1 cellular context compared by ENCODE assay signal in the genomic region with DNA sequence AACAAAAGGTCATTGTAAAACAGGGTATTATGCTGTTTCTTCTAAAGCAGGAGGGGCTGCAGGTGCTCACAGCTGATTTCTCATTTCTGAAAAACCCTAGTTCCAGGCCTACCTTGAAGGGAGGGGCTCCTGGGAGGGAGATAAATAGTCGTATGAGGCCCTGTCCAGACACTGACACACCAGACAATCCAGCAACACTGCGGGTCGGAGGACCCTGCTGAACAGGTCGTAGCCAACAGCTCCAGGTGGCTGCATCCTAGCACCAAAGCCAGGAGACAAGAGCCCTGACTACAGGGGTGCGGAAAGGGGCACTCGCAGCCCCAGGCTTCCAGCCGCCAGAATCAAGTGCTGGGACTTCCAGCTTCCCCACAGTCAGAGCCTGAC.
TF ChIP-seq lines count a peak whose summit lies in the region.

No MANE protein-coding gene starts in this region.

TF ChIP-seq in HepG2, 621 proteins besides CTCF, POLR2A, EP300 and RAD21 (continues in another document):
- TF ChIP-seq ZSCAN20 (CRISPR knock-in tag; IDR thresholded peaks at IDR 0.05; ENCODE audit: borderline replicate concordance): no peak
- no peak for TF ChIP-seq ZNF232 (CRISPR knock-in tag; IDR thresholded peaks at IDR 0.05; ENCODE audit: borderline replicate concordance)
- peak; percentile 16; the same call in 1 of the 2 replicates for TF ChIP-seq ZNF331 (CRISPR knock-in tag; IDR thresholded peaks at IDR 0.05)
- TF ChIP-seq, protein P1, sequence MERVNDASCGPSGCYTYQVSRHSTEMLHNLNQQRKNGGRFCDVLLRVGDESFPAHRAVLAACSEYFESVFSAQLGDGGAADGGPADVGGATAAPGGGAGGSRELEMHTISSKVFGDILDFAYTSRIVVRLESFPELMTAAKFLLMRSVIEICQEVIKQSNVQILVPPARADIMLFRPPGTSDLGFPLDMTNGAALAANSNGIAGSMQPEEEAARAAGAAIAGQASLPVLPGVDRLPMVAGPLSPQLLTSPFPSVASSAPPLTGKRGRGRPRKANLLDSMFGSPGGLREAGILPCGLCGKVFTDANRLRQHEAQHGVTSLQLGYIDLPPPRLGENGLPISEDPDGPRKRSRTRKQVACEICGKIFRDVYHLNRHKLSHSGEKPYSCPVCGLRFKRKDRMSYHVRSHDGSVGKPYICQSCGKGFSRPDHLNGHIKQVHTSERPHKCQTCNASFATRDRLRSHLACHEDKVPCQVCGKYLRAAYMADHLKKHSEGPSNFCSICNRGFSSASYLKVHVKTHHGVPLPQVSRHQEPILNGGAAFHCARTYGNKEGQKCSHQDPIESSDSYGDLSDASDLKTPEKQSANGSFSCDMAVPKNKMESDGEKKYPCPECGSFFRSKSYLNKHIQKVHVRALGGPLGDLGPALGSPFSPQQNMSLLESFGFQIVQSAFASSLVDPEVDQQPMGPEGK (CRISPR knock-in tag; IDR thresholded peaks at IDR 0.05): peak; percentile 76
- 0 out of 2 replicates have a peak, but pooled peaks have one; percentile 3 for TF ChIP-seq ISL2 (CRISPR knock-in tag; IDR thresholded peaks at IDR 0.05)
- TF ChIP-seq TAF1 (CRISPR knock-in tag; IDR thresholded peaks at IDR 0.05): peak; percentile 23; the same call in 1 of the 2 replicates
- TF ChIP-seq, protein P2, sequence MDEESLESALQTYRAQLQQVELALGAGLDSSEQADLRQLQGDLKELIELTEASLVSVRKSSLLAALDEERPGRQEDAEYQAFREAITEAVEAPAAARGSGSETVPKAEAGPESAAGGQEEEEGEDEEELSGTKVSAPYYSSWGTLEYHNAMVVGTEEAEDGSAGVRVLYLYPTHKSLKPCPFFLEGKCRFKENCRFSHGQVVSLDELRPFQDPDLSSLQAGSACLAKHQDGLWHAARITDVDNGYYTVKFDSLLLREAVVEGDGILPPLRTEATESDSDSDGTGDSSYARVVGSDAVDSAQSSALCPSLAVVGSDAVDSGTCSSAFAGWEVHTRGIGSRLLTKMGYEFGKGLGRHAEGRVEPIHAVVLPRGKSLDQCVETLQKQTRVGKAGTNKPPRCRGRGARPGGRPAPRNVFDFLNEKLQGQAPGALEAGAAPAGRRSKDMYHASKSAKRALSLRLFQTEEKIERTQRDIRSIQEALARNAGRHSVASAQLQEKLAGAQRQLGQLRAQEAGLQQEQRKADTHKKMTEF (CRISPR knock-in tag; IDR thresholded peaks at IDR 0.05): peak; percentile 7; the same call in 1 of the 2 replicates
- TF ChIP-seq ZNF788 (CRISPR knock-in tag; IDR thresholded peaks at IDR 0.05; ENCODE audit: borderline replicate concordance): no peak
- TF ChIP-seq ZNF34 (CRISPR knock-in tag; IDR thresholded peaks at IDR 0.05; ENCODE audit: borderline replicate concordance): 0 out of 2 replicates have a peak, but pooled peaks have one; percentile 23
- TF ChIP-seq DPF2 (CRISPR knock-in tag; IDR thresholded peaks at IDR 0.05; ENCODE audit: borderline replicate concordance, low read depth): 0 out of 2 replicates have a peak, but pooled peaks have one; percentile 23
- TF ChIP-seq, protein P3, sequence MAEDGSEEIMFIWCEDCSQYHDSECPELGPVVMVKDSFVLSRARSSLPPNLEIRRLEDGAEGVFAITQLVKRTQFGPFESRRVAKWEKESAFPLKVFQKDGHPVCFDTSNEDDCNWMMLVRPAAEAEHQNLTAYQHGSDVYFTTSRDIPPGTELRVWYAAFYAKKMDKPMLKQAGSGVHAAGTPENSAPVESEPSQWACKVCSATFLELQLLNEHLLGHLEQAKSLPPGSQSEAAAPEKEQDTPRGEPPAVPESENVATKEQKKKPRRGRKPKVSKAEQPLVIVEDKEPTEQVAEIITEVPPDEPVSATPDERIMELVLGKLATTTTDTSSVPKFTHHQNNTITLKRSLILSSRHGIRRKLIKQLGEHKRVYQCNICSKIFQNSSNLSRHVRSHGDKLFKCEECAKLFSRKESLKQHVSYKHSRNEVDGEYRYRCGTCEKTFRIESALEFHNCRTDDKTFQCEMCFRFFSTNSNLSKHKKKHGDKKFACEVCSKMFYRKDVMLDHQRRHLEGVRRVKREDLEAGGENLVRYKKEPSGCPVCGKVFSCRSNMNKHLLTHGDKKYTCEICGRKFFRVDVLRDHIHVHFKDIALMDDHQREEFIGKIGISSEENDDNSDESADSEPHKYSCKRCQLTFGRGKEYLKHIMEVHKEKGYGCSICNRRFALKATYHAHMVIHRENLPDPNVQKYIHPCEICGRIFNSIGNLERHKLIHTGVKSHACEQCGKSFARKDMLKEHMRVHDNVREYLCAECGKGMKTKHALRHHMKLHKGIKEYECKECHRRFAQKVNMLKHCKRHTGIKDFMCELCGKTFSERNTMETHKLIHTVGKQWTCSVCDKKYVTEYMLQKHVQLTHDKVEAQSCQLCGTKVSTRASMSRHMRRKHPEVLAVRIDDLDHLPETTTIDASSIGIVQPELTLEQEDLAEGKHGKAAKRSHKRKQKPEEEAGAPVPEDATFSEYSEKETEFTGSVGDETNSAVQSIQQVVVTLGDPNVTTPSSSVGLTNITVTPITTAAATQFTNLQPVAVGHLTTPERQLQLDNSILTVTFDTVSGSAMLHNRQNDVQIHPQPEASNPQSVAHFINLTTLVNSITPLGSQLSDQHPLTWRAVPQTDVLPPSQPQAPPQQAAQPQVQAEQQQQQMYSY (CRISPR knock-in tag; IDR thresholded peaks at IDR 0.05): 0 out of 2 replicates have a peak, but pooled peaks have one; percentile 21
- 0 out of 2 replicates have a peak, but pooled peaks have one; percentile 45 for TF ChIP-seq ZNF256 (CRISPR knock-in tag; conservative IDR thresholded peaks at IDR 0.05)
- TF ChIP-seq RFX5 (IDR thresholded peaks at IDR 0.05; ENCODE audit: low read depth, low read length): no peak
- no peak for TF ChIP-seq ZNF775 (CRISPR knock-in tag; IDR thresholded peaks at IDR 0.05; ENCODE audit: borderline replicate concordance)
- TF ChIP-seq ZNF317 (CRISPR knock-in tag; IDR thresholded peaks at IDR 0.05): 0 out of 2 replicates have a peak, but pooled peaks have one; percentile 12
- TF ChIP-seq, protein P4, sequence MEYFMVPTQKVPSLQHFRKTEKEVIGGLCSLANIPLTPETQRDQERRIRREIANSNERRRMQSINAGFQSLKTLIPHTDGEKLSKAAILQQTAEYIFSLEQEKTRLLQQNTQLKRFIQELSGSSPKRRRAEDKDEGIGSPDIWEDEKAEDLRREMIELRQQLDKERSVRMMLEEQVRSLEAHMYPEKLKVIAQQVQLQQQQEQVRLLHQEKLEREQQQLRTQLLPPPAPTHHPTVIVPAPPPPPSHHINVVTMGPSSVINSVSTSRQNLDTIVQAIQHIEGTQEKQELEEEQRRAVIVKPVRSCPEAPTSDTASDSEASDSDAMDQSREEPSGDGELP (IDR thresholded peaks at IDR 0.05; ENCODE audit: borderline replicate concordance, low read depth): peak; percentile 77; the same call in 1 of the 2 replicates
- TF ChIP-seq, protein P5, sequence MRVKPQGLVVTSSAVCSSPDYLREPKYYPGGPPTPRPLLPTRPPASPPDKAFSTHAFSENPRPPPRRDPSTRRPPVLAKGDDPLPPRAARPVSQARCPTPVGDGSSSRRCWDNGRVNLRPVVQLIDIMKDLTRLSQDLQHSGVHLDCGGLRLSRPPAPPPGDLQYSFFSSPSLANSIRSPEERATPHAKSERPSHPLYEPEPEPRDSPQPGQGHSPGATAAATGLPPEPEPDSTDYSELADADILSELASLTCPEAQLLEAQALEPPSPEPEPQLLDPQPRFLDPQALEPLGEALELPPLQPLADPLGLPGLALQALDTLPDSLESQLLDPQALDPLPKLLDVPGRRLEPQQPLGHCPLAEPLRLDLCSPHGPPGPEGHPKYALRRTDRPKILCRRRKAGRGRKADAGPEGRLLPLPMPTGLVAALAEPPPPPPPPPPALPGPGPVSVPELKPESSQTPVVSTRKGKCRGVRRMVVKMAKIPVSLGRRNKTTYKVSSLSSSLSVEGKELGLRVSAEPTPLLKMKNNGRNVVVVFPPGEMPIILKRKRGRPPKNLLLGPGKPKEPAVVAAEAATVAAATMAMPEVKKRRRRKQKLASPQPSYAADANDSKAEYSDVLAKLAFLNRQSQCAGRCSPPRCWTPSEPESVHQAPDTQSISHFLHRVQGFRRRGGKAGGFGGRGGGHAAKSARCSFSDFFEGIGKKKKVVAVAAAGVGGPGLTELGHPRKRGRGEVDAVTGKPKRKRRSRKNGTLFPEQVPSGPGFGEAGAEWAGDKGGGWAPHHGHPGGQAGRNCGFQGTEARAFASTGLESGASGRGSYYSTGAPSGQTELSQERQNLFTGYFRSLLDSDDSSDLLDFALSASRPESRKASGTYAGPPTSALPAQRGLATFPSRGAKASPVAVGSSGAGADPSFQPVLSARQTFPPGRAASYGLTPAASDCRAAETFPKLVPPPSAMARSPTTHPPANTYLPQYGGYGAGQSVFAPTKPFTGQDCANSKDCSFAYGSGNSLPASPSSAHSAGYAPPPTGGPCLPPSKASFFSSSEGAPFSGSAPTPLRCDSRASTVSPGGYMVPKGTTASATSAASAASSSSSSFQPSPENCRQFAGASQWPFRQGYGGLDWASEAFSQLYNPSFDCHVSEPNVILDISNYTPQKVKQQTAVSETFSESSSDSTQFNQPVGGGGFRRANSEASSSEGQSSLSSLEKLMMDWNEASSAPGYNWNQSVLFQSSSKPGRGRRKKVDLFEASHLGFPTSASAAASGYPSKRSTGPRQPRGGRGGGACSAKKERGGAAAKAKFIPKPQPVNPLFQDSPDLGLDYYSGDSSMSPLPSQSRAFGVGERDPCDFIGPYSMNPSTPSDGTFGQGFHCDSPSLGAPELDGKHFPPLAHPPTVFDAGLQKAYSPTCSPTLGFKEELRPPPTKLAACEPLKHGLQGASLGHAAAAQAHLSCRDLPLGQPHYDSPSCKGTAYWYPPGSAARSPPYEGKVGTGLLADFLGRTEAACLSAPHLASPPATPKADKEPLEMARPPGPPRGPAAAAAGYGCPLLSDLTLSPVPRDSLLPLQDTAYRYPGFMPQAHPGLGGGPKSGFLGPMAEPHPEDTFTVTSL (CRISPR knock-in tag; IDR thresholded peaks at IDR 0.05; ENCODE audit: borderline replicate concordance): no peak
- 0 out of 2 replicates have a peak, but pooled peaks have one; percentile 18 for TF ChIP-seq ZNF180 (CRISPR knock-in tag; IDR thresholded peaks at IDR 0.05; ENCODE audit: borderline replicate concordance, low read depth)
- TF ChIP-seq NFYB (CRISPR knock-in tag; IDR thresholded peaks at IDR 0.05): 0 out of 2 replicates have a peak, but pooled peaks have one; percentile 5
- 0 out of 2 replicates have a peak, but pooled peaks have one; percentile 23 for TF ChIP-seq MIXL1 (CRISPR knock-in tag; IDR thresholded peaks at IDR 0.05)
- TF ChIP-seq HOXD1 (CRISPR knock-in tag; IDR thresholded peaks at IDR 0.05): peak; percentile 8; the same call in 1 of the 2 replicates
- peak; percentile 27 for TF ChIP-seq PRPF4 (IDR thresholded peaks at IDR 0.05; ENCODE audit: low read depth, low read length, poor library complexity, severe bottlenecking)
- TF ChIP-seq, protein P6, sequence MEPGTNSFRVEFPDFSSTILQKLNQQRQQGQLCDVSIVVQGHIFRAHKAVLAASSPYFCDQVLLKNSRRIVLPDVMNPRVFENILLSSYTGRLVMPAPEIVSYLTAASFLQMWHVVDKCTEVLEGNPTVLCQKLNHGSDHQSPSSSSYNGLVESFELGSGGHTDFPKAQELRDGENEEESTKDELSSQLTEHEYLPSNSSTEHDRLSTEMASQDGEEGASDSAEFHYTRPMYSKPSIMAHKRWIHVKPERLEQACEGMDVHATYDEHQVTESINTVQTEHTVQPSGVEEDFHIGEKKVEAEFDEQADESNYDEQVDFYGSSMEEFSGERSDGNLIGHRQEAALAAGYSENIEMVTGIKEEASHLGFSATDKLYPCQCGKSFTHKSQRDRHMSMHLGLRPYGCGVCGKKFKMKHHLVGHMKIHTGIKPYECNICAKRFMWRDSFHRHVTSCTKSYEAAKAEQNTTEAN (CRISPR knock-in tag; conservative IDR thresholded peaks at IDR 0.05): 0 out of 2 replicates have a peak, but pooled peaks have one; percentile 4
- TF ChIP-seq, protein P7, sequence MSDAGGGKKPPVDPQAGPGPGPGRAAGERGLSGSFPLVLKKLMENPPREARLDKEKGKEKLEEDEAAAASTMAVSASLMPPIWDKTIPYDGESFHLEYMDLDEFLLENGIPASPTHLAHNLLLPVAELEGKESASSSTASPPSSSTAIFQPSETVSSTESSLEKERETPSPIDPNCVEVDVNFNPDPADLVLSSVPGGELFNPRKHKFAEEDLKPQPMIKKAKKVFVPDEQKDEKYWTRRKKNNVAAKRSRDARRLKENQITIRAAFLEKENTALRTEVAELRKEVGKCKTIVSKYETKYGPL (CRISPR knock-in tag; IDR thresholded peaks at IDR 0.05): peak; percentile 49; the same call in 1 of the 2 replicates
- TF ChIP-seq, protein P8, sequence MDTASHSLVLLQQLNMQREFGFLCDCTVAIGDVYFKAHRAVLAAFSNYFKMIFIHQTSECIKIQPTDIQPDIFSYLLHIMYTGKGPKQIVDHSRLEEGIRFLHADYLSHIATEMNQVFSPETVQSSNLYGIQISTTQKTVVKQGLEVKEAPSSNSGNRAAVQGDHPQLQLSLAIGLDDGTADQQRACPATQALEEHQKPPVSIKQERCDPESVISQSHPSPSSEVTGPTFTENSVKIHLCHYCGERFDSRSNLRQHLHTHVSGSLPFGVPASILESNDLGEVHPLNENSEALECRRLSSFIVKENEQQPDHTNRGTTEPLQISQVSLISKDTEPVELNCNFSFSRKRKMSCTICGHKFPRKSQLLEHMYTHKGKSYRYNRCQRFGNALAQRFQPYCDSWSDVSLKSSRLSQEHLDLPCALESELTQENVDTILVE (CRISPR knock-in tag; IDR thresholded peaks at IDR 0.05): 0 out of 2 replicates have a peak, but pooled peaks have one; percentile 3
- peak; percentile 3; the same call in 1 of the 2 replicates for TF ChIP-seq MED1 (CRISPR knock-in tag; IDR thresholded peaks at IDR 0.05)
- peak; percentile 35 for TF ChIP-seq PHF8 (CRISPR knock-in tag; IDR thresholded peaks at IDR 0.05)
- peak; percentile 4; the same call in 1 of the 2 replicates for TF ChIP-seq ZFX (CRISPR knock-in tag; IDR thresholded peaks at IDR 0.05; ENCODE audit: low read depth)
- peak; percentile 48; the same call in 1 of the 2 replicates for TF ChIP-seq ZNF768 (CRISPR knock-in tag; IDR thresholded peaks at IDR 0.05)
- peak; percentile 6; the same call in 1 of the 2 replicates for TF ChIP-seq POGZ (CRISPR knock-in tag; IDR thresholded peaks at IDR 0.05)
- no peak for TF ChIP-seq FOSL2 (CRISPR knock-in tag; IDR thresholded peaks at IDR 0.05)
- peak; percentile 37 for TF ChIP-seq JARID2 (CRISPR knock-in tag; IDR thresholded peaks at IDR 0.05; ENCODE audit: insufficient replicate concordance)
- 0 out of 2 replicates have a peak, but pooled peaks have one; percentile 2 for TF ChIP-seq PITX1 (CRISPR knock-in tag; IDR thresholded peaks at IDR 0.05)
- peak; percentile 38 for TF ChIP-seq POLR2G (IDR thresholded peaks at IDR 0.05; ENCODE audit: low read depth, low read length)
- TF ChIP-seq, protein P9, sequence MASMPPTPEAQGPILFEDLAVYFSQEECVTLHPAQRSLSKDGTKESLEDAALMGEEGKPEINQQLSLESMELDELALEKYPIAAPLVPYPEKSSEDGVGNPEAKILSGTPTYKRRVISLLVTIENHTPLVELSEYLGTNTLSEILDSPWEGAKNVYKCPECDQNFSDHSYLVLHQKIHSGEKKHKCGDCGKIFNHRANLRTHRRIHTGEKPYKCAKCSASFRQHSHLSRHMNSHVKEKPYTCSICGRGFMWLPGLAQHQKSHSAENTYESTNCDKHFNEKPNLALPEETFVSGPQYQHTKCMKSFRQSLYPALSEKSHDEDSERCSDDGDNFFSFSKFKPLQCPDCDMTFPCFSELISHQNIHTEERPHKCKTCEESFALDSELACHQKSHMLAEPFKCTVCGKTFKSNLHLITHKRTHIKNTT (CRISPR knock-in tag; IDR thresholded peaks at IDR 0.05): 0 out of 2 replicates have a peak, but pooled peaks have one; percentile 37
- TF ChIP-seq ZNF878 (CRISPR knock-in tag; IDR thresholded peaks at IDR 0.05): no peak
- no peak for TF ChIP-seq ATAD3A (CRISPR knock-in tag; IDR thresholded peaks at IDR 0.05)
- TF ChIP-seq ZNF549 (CRISPR knock-in tag; IDR thresholded peaks at IDR 0.05): no peak
- TF ChIP-seq MAF1 (CRISPR knock-in tag; IDR thresholded peaks at IDR 0.05; ENCODE audit: borderline replicate concordance): peak; percentile 23; the same call in 1 of the 2 replicates
- TF ChIP-seq ZFP36 (IDR thresholded peaks at IDR 0.05; ENCODE audit: borderline replicate concordance, low read depth, low read length, partially characterized antibody): no peak
